In the genomic region with DNA sequence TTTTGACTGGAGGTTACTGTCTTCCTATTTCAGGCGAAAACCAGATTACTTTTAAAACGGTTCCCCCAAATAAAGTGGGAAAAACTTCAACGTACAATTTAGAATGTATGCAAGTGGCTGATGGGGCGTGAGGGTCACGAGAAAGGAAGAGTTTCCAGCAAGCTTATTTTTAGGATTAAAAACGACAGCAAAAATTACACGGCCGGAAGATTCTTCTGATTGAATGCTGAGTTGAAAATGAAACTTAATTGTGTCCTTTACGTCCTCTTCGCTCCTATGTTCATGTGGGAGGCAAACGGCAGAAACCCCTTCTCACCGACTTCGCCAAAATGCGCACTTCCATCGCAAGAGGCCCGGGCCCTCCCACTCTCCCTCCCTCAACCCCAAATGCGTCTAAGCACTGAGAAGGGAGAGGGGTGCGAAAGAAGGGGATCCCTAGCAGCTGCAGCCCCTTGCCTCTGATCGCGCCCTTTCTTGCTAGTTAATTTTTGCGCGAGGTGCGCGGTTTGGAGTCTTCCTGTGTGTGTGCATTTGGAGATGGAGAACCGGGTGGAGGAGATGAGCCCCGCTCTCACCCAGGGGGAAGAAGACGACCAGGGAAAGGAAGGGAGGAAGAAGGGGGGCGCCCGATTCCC, we compare ENCODE assay signal across 1 cellular context.
TF ChIP-seq lines count a peak whose summit lies in the region.

No MANE protein-coding gene starts in this region.

TF ChIP-seq in GM12878, 131 proteins besides CTCF, POLR2A, EP300 and RAD21 (continued from another document):
- TF ChIP-seq, protein P1, sequence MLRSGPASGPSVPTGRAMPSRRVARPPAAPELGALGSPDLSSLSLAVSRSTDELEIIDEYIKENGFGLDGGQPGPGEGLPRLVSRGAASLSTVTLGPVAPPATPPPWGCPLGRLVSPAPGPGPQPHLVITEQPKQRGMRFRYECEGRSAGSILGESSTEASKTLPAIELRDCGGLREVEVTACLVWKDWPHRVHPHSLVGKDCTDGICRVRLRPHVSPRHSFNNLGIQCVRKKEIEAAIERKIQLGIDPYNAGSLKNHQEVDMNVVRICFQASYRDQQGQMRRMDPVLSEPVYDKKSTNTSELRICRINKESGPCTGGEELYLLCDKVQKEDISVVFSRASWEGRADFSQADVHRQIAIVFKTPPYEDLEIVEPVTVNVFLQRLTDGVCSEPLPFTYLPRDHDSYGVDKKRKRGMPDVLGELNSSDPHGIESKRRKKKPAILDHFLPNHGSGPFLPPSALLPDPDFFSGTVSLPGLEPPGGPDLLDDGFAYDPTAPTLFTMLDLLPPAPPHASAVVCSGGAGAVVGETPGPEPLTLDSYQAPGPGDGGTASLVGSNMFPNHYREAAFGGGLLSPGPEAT (IDR thresholded peaks at IDR 0.05; ENCODE audit: low read depth): 0 out of 2 replicates have a peak, but pooled peaks have one; percentile 28
- TF ChIP-seq IKZF2 (IDR thresholded peaks at IDR 0.05) (peak; percentile 16 to 52; a peak in 2 of 4 replicates), CUX1 (IDR thresholded peaks at IDR 0.05; ENCODE audit: insufficient replicate concordance, low read depth, low read length) (no peak), POLR2AphosphoS2 (IDR thresholded peaks at IDR 0.05; ENCODE audit: low read depth, low read length) (0 out of 2 replicates have a peak, but pooled peaks have one; percentile 27), BCL3 (IDR thresholded peaks at IDR 0.05; ENCODE audit: borderline replicate concordance, insufficient read depth, low read depth, low read length, poor library complexity, severe bottlenecking) (no peak), MEF2B (IDR thresholded peaks at IDR 0.05; ENCODE audit: partially characterized antibody, poor library complexity, severe bottlenecking) (peak; percentile 32), SPI1 (IDR thresholded peaks at IDR 0.05; ENCODE audit: borderline replicate concordance, insufficient read depth, low read depth, low read length) (no peak), IRF4 (IDR thresholded peaks at IDR 0.05; ENCODE audit: low read depth, low read length) (0 out of 2 replicates have a peak, but pooled peaks have one; percentile 34), SMARCA5 (IDR thresholded peaks at IDR 0.05) (no peak), KDM1A (IDR thresholded peaks at IDR 0.05; ENCODE audit: borderline replicate concordance) (no peak), CBFB (IDR thresholded peaks at IDR 0.05; ENCODE audit: low read depth) (peak; percentile 24; the same call in 1 of the 2 replicates), MTA3 (IDR thresholded peaks at IDR 0.05; ENCODE audit: borderline replicate concordance, low read length) (no peak), HDAC6 (IDR thresholded peaks at IDR 0.05; ENCODE audit: unreplicated experiment) (peak; percentile 81), BHLHE40 (IDR thresholded peaks at IDR 0.05; ENCODE audit: borderline replicate concordance in 1 of 2, low read depth in 2 of 2, low read length in 1 of 2) (no peak), YBX1 (IDR thresholded peaks at IDR 0.05) (no peak), NBN (IDR thresholded peaks at IDR 0.05) (peak; percentile 74; the same call in 1 of the 2 replicates), TCF12 (IDR thresholded peaks at IDR 0.05; ENCODE audit: low read depth, low read length) (no peak), CHD4 (IDR thresholded peaks at IDR 0.05) (no peak), ZNF217 (IDR thresholded peaks at IDR 0.05) (no peak), POLR2AphosphoS5 (IDR thresholded peaks at IDR 0.05; ENCODE audit: low read length) (peak; percentile 8; the same call in 1 of the 2 replicates), PML (IDR thresholded peaks at IDR 0.05; ENCODE audit: low read length) (0 out of 2 replicates have a peak, but pooled peaks have one; percentile 29), EZH2 (IDR thresholded peaks at IDR 0.05; ENCODE audit: borderline replicate concordance, control insufficient read depth, low read depth, low read length) (no peak), ZNF207 (IDR thresholded peaks at IDR 0.05; ENCODE audit: borderline replicate concordance) (no peak), TBL1XR1 (IDR thresholded peaks at IDR 0.05; ENCODE audit: low read depth, low read length) (no peak; the same call in 1 of the 2 replicates)
- TF ChIP-seq, protein P2, sequence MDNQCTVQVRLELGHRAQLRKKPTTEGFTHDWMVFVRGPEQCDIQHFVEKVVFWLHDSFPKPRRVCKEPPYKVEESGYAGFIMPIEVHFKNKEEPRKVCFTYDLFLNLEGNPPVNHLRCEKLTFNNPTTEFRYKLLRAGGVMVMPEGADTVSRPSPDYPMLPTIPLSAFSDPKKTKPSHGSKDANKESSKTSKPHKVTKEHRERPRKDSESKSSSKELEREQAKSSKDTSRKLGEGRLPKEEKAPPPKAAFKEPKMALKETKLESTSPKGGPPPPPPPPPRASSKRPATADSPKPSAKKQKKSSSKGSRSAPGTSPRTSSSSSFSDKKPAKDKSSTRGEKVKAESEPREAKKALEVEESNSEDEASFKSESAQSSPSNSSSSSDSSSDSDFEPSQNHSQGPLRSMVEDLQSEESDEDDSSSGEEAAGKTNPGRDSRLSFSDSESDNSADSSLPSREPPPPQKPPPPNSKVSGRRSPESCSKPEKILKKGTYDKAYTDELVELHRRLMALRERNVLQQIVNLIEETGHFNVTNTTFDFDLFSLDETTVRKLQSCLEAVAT (IDR thresholded peaks at IDR 0.05): peak; percentile 72; the same call in 1 of the 2 replicates
- TF ChIP-seq, protein P3, sequence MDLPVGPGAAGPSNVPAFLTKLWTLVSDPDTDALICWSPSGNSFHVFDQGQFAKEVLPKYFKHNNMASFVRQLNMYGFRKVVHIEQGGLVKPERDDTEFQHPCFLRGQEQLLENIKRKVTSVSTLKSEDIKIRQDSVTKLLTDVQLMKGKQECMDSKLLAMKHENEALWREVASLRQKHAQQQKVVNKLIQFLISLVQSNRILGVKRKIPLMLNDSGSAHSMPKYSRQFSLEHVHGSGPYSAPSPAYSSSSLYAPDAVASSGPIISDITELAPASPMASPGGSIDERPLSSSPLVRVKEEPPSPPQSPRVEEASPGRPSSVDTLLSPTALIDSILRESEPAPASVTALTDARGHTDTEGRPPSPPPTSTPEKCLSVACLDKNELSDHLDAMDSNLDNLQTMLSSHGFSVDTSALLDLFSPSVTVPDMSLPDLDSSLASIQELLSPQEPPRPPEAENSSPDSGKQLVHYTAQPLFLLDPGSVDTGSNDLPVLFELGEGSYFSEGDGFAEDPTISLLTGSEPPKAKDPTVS (IDR thresholded peaks at IDR 0.05; ENCODE audit: low read depth, low read length): no peak
- TF ChIP-seq, protein P4, sequence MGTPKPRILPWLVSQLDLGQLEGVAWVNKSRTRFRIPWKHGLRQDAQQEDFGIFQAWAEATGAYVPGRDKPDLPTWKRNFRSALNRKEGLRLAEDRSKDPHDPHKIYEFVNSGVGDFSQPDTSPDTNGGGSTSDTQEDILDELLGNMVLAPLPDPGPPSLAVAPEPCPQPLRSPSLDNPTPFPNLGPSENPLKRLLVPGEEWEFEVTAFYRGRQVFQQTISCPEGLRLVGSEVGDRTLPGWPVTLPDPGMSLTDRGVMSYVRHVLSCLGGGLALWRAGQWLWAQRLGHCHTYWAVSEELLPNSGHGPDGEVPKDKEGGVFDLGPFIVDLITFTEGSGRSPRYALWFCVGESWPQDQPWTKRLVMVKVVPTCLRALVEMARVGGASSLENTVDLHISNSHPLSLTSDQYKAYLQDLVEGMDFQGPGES (IDR thresholded peaks at IDR 0.05): no peak
- TF ChIP-seq, protein P5, sequence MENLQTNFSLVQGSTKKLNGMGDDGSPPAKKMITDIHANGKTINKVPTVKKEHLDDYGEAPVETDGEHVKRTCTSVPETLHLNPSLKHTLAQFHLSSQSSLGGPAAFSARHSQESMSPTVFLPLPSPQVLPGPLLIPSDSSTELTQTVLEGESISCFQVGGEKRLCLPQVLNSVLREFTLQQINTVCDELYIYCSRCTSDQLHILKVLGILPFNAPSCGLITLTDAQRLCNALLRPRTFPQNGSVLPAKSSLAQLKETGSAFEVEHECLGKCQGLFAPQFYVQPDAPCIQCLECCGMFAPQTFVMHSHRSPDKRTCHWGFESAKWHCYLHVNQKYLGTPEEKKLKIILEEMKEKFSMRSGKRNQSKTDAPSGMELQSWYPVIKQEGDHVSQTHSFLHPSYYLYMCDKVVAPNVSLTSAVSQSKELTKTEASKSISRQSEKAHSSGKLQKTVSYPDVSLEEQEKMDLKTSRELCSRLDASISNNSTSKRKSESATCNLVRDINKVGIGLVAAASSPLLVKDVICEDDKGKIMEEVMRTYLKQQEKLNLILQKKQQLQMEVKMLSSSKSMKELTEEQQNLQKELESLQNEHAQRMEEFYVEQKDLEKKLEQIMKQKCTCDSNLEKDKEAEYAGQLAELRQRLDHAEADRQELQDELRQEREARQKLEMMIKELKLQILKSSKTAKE (IDR thresholded peaks at IDR 0.05; ENCODE audit: low read depth, poor library complexity, severe bottlenecking): peak; percentile 29
- TF ChIP-seq, protein P6, sequence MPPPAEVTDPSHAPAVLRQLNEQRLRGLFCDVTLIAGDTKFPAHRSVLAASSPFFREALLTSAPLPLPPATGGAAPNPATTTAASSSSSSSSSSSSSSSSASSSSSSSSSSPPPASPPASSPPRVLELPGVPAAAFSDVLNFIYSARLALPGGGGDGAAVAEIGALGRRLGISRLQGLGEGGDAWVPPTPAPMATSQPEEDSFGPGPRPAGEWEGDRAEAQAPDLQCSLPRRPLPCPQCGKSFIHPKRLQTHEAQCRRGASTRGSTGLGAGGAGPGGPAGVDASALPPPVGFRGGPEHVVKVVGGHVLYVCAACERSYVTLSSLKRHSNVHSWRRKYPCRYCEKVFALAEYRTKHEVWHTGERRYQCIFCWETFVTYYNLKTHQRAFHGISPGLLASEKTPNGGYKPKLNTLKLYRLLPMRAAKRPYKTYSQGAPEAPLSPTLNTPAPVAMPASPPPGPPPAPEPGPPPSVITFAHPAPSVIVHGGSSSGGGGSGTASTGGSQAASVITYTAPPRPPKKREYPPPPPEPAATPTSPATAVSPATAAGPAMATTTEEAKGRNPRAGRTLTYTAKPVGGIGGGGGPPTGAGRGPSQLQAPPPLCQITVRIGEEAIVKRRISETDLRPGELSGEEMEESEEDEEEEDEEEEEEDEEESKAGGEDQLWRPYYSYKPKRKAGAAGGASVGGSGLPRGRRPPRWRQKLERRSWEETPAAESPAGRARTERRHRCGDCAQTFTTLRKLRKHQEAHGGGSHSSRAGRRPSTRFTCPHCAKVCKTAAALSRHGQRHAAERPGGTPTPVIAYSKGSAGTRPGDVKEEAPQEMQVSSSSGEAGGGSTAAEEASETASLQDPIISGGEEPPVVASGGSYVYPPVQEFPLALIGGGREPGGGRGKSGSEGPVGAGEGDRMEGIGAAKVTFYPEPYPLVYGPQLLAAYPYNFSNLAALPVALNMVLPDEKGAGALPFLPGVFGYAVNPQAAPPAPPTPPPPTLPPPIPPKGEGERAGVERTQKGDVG (CRISPR knock-in tag; IDR thresholded peaks at IDR 0.05): no peak
